10 cellular contexts compared by ENCODE assay signal in genomic region chr19:7870571-7871279, GRCh38. TPM values are rescaled to one million over a fixed set of nuclear protein-coding genes. Genes with fewer than 3 reads are reported as not detected.
DNase-seq lines count a peak whose midpoint lies in the region; ATAC-seq, FAIRE-seq and TF ChIP-seq lines count a peak whose summit lies in the region.
"Had no signal": no experiment of that assay in that cellular context is flagged by ENCODE, and none has a peak within 500 bp of the region (broad histone marks: within the 10 kb centered on the region; RNA-seq: fewer than 3 reads in every experiment).

No MANE protein-coding gene starts in this region.

- no peak for TF ChIP-seq POLR2A in GM12892 (IDR thresholded peaks at IDR 0.05; ENCODE audit: low read depth, low read length)

- FAIRE-seq in A204.1 (lab: Jason Lieb, UNC), result peak; percentile 63
- peak; percentile 38 for FAIRE-seq in GM12892 (lab: Jason Lieb, UNC)

- intact Hi-C loops in left cardiac atrium (cut with DNase I), result no loop called here

- ATAC-seq in left cardiac atrium (peak in 1 of 2 donors; percentile 2), GM21619 (IDR thresholded peaks at IDR 0.05; ENCODE audit: unreplicated experiment) (no peak), HG02763 (IDR thresholded peaks at IDR 0.05; ENCODE audit: unreplicated experiment) (no peak)

- DNase-seq in GM12892 (ENCODE audit: insufficient read length) (no peak), NOMO-1 treated with DMSO at 0.1 percent for 48 hours (lab: John Stamatoyannopoulos, UW; ENCODE audit: unreplicated experiment) (peak; percentile 80), left cardiac atrium (peak; percentile 56)
- peak; percentile 79 to 83 for DNase-seq in activated T-cell treated with anti-CD3 and anti-CD28 coated beads, Interleukin-2, amount 50 U/mL, for 48 hours
- peak; percentile 45 to 67 for DNase-seq in stimulated activated CD8-positive, alpha-beta memory T cell treated with anti-CD3 and anti-CD28 coated beads, Interleukin-7, amount 100 ng/mL, for 48 hours (ENCODE audit: extremely low read depth in 1 of 2, low read depth in 1 of 2)

RNA-seq across cellular contexts. Expression of gene PRR36, which starts 3.5 kb away (rescaled TPM):
- not detected for polyA plus RNA-seq in GM12892 (2012; ENCODE audit: missing spikeins)
- total RNA-seq in left cardiac atrium, result under 1 TPM; 0.10 to 0.24 TPM
- total RNA-seq: glomerular endothelial cell had no signal

RNA-seq across cellular contexts. Expression of gene LRRC8E, which starts 17.6 kb away (rescaled TPM):
- not detected for polyA plus RNA-seq in GM12892 (2012; ENCODE audit: missing spikeins)
- total RNA-seq in left cardiac atrium, result 1 to 10 TPM in 1 of 2 donors, under 1 TPM in 1; 0.88 to 1.7 TPM

RNA-seq across cellular contexts. Expression of gene MAP2K7, which starts 33.0 kb away (rescaled TPM):
- polyA plus RNA-seq in GM12892 (2012; ENCODE audit: missing spikeins), result 10.2 TPM
- total RNA-seq in left cardiac atrium, result 10 to 100 TPM; 24.3 to 25.8 TPM

RNA-seq across cellular contexts. Expression of gene EVI5L, which starts 40.7 kb away (rescaled TPM):
- polyA plus RNA-seq in GM12892 (2012; ENCODE audit: missing spikeins), result 7.0 TPM
- 10 to 100 TPM; 17.6 to 18.8 TPM for total RNA-seq in left cardiac atrium

RNA-seq across cellular contexts. Expression of gene TGFBR3L, which starts 43.9 kb away (rescaled TPM):
- polyA plus RNA-seq in GM12892 (2012; ENCODE audit: missing spikeins), result not detected
- 10 to 100 TPM in 1 of 2 donors, 1 to 10 TPM in 1; 9.7 to 13.6 TPM for total RNA-seq in left cardiac atrium
- total RNA-seq: thyroid gland had no signal
